ENCODE assay signal across 7 cellular contexts in the genomic region with DNA sequence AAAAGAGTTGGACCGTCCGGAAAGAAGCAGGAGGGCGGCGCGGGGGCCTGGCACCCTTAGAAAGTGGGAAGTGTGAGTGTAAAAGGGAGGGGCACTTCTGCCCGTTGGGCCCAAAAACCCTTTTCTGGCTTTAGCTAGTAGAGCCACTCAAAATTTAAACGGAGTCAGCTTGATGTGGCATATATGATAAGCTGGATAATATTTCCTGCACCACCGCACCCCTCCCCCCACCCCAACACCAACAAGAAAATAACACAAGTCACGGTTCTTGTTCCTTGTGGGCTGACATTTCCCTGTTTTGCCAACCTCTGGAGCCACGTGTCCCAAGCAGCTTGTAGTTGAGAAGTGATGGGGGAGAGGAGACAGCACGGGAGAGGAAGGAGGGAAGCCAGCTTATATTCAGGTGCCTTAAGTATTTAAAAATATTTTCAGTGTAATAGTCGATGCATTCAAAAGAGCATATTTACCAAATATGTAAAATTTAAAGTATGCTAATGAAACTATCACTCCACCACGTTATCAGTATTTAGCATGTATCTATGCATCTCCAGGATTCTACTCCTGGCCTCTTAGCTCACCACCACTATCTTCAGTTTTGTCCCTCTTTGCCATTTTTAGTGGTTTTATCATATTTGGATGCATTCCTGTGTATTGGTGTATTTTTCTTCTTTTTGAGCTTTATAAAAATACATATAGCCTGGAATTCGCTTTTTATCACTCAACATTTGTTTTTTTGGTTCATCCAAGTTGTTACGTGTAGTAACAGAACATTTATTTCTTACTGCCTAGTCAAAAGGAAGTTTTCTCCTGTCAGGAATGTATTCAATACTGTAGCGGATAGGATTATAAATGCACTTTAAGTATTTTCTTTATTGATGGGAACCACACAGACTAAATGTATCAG. TPM values are rescaled to one million over a fixed set of nuclear protein-coding genes. Genes with fewer than 3 reads are reported as not detected.
DNase-seq lines count a peak whose midpoint lies in the region; ATAC-seq and TF ChIP-seq lines count a peak whose summit lies in the region.

No MANE protein-coding gene starts in this region.

- H3K4me1 ChIP-seq in thyroid gland: peaks cover 0 to 13% of the 10 kb centered on the region in 2 donors

- H3K27ac Mint-ChIP-seq in memory B cell: peak overlapping the region; percentile 90

- in situ Hi-C loops in SK-MEL-5 (cut with HindIII; ENCODE audit: low pct_unique_long_range_greater_than_20kb, low sequenced_read_pairs): no loop called here

- TF ChIP-seq POLR2A in thyroid gland (IDR thresholded peaks at IDR 0.05): no peak

- WGBS in thyroid gland, 2 donors: 17 to 19% methylated on average over 16 of the region's 16 CpGs

- H3K36me3 ChIP-seq in thyroid gland: no peaks in the 10 kb centered on the region

- H3K4me3 ChIP-seq in LNCaP clone FGC (ENCODE audit: low read depth, low read length) (peak overlapping the region; percentile 60), thyroid gland (replicated peaks in 1 of 3) (peak overlapping the region in 2 of 3 donors; percentile 45 to 72)

- H3K36me3 Mint-ChIP-seq in memory B cell: peaks cover 10% of the 10 kb centered on the region

- H3K27me3 ChIP-seq in thyroid gland: no peaks in the 10 kb centered on the region

- H3K27ac ChIP-seq in thyroid gland: peak overlapping the region; percentile 98 to 100 (median 99)

- peak; percentile 85 for DNase-seq in GDM1 (lab: John Stamatoyannopoulos, UW)
- DNase-seq in LNCaP clone FGC (ENCODE audit: low read depth): peak; percentile 52
- DNase-seq in SK-MEL-5 (ENCODE audit: low read depth, low spot score): peak; percentile 84
- DNase-seq in effector CD8-positive, alpha-beta T cell (lab: John Stamatoyannopoulos, UW): peak; percentile 15
- DNase-seq in memory B cell (ENCODE audit: low spot score in 2 of 2): no peak
- DNase-seq in thyroid gland: peak; percentile 51 to 62

- H3K9me3 Mint-ChIP-seq in memory B cell: no peaks in the 10 kb centered on the region

- no peaks in the 10 kb centered on the region for H3K9me3 ChIP-seq in thyroid gland

- peak overlapping the region; percentile 95 for H3K4me3 Mint-ChIP-seq in memory B cell

- no peaks in the 10 kb centered on the region for H3K27me3 Mint-ChIP-seq in memory B cell

- ATAC-seq in GM21528 (IDR thresholded peaks at IDR 0.05; ENCODE audit: low FRiP score, unreplicated experiment): peak; percentile 25
- peak; percentile 16 for ATAC-seq in memory B cell (ENCODE audit: low read depth)

- no peak for TF ChIP-seq CTCF in LNCaP clone FGC (IDR thresholded peaks at IDR 0.05; ENCODE audit: control insufficient read depth, extremely low read depth, insufficient read depth)
- TF ChIP-seq CTCF in thyroid gland (IDR thresholded peaks at IDR 0.05): no peak

- peaks cover 29% of the 10 kb centered on the region for H3K4me1 Mint-ChIP-seq in memory B cell

- intact Hi-C loops in thyroid gland (cut with DNase I): loop anchor here (5.0 kb wide), 1 partner anchor 67 kb away; the partner anchor contains the start of gene CAMSAP2

RNA-seq across cellular contexts. Expression of gene DDX59, which starts 0.8 kb away (rescaled TPM):
- 32.4 and 36.7 TPM in 2 replicates for total RNA-seq in SK-MEL-5 (2014; rRNA removed; shearing (Covaris generic))
- 27.8 and 28.2 TPM in 2 replicates for polyA plus RNA-seq in SK-MEL-5 (2015; cell fraction: cytosol; rRNA removed)
- polyA plus RNA-seq in SK-MEL-5 (2015; cell fraction: nucleus; rRNA removed): 33.1 and 43.6 TPM in 2 replicates
- total RNA-seq in thyroid gland: 10 to 100 TPM; 18.3 to 33.2 (median 28.7) TPM

RNA-seq across cellular contexts. Expression of gene KIF14, which starts 49.9 kb away (rescaled TPM):
- total RNA-seq in SK-MEL-5 (2014; rRNA removed; shearing (Covaris generic)): 8.7 and 10.2 TPM in 2 replicates
- polyA plus RNA-seq in SK-MEL-5 (2015; cell fraction: cytosol; rRNA removed): 6.9 and 9.6 TPM in 2 replicates
- polyA plus RNA-seq in SK-MEL-5 (2015; cell fraction: nucleus; rRNA removed): 7.6 and 8.3 TPM in 2 replicates
- under 1 TPM; 0.05 to 0.42 (median 0.18) TPM for total RNA-seq in thyroid gland

Comparison
In these comparisons a context has a peak if more than half of its experiments do, and no peak if none do; other contexts are left out.
1. DNase-seq: peak in GDM1 (single experiment), LNCaP clone FGC (single experiment), SK-MEL-5 (single experiment), effector CD8-positive, alpha-beta T cell (single experiment) and thyroid gland (2 of 2); none in memory B cell (0 of 2).